ENCODE assay signal across 15 cellular contexts in the genomic region with DNA sequence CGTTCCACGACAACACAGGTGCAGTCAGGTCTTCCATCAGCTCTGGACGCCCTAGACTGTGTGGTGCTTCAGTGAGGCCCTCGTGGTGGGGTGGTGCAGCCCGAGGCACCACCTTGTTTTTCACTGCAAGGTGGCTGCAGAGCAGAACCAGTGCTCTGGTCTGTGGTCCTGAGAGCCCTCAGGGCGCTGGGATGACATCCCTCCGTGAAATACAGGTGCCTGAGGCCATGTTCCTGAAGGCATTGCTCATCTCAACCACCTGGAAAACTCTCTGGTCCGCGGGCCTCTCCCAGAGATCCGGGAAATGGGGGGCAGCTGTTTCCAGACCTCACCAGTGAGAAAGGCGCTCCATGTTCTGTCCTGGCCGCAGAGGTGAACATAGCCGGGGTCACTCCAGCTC.
"Had no signal": no experiment of that assay in that cellular context is flagged by ENCODE, and none has a peak within 500 bp of the region (broad histone marks: within the 10 kb centered on the region; RNA-seq: fewer than 3 reads in every experiment).

No MANE protein-coding gene starts in this region.

- H3K36me3 ChIP-seq: cardiac muscle cell, gastroesophageal sphincter, heart right ventricle, lower lobe of right lung, pancreas, tibial nerve, vagina had no signal

- H3K4me1 ChIP-seq: gastroesophageal sphincter, lower lobe of right lung, pancreas, tibial nerve had no signal

- H3K36me3 Mint-ChIP-seq: T-cell had no signal

- H3K27me3 ChIP-seq: cardiac muscle cell, pancreas, tibial nerve, vagina had no signal

- DNase-seq: activated CD4-positive, CD25-positive, alpha-beta regulatory T cell treated with anti-CD3 and anti-CD28 coated beads, Interleukin-2, amount 50 U/mL, for 72 hours; activated naive CD4-positive, alpha-beta T cell treated with anti-CD3 and anti-CD28 coated beads, Interleukin-2, amount 50 U/mL, for 16 hours; activated T-cell treated with anti-CD3 and anti-CD28 coated beads, Interleukin-2, amount 50 U/mL, for 1 hour; heart right ventricle; left cardiac atrium; lower lobe of right lung; pancreas; stimulated activated naive CD4-positive, alpha-beta T cell treated with Interleukin-2 at 50 U/mL for 16 hours; substantia nigra; T-cell; T1000 had no signal

- ATAC-seq: gastroesophageal sphincter, heart right ventricle, left cardiac atrium, pancreas had no signal

- H3K27me3 Mint-ChIP-seq: T-cell had no signal

- H3K27ac ChIP-seq: cardiac muscle cell, gastroesophageal sphincter, lower lobe of right lung, pancreas, tibial nerve, vagina had no signal

- H3K9me3 Mint-ChIP-seq: T-cell had no signal

- H3K9me3 ChIP-seq: gastroesophageal sphincter, heart right ventricle, lower lobe of right lung, pancreas, tibial nerve, vagina had no signal

- H3K4me3 ChIP-seq: cardiac muscle cell, gastroesophageal sphincter, heart right ventricle, lower lobe of right lung, pancreas, tibial nerve, vagina had no signal
